ENCODE assay signal across 16 cellular contexts in the genomic region with DNA sequence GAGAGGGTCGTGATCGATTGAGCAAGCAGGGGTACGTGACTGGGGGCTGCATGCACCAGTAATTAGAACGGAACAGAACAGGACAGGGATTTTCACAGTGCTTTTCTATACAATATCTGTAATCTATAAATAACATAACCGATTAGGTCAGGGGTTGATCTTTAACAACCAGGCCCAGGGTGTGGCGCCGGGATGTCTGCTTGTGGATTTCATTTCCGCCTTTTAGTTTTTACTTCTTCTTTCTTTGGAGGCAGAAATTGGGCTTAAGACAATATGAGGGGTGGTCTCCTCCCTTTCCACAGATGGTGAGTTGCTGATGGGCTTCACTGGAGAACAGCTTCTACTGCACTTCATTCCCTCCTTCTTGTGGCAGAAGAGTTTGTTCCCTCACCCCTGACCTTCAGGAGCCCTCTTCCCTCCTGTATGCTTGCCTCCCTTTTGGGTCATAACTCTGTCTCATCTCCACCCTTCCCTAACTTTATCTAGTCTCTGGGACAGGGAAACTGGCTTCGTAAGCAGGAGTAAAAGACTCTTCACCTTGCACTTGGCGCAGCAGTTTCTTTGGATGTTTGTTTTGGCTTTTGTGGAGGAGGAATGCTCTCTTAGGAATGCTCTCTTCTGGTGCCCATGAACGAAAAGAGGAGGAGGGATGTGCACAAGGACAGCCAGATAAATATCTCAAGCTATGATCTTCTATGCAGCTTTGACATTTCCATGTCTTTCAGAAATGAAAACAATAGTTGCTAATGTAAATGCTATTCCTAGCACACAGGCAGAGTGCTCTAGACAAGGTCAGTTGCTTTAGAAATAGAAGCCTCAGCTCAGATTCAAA.
DNase-seq lines count a peak whose midpoint lies in the region; ATAC-seq, FAIRE-seq and TF ChIP-seq lines count a peak whose summit lies in the region.
"Had no signal": no experiment of that assay in that cellular context is flagged by ENCODE, and none has a peak within 500 bp of the region (broad histone marks: within the 10 kb centered on the region; RNA-seq: fewer than 3 reads in every experiment).

No MANE protein-coding gene starts in this region.

- ATAC-seq in HG03457 (IDR thresholded peaks at IDR 0.05; ENCODE audit: unreplicated experiment) (no peak), HG03025 (IDR thresholded peaks at IDR 0.05; ENCODE audit: low FRiP score, unreplicated experiment) (no peak)
- ATAC-seq: activated CD8-positive, alpha-beta T cell treated with anti-CD3 and anti-CD28 coated beads, Interleukin-2, amount 10 ng/mL, durations not matched to agents 7 days and 5 days; activated T-helper 17 cell treated with anti-CD3 and anti-CD28 coated beads, Interleukin-2, amount 50 U/mL, for 72 hours had no signal

- H3K36me3 ChIP-seq in astrocyte (ENCODE audit: insufficient read depth, low read length) = no peaks in the 10 kb centered on the region
- H3K36me3 ChIP-seq: SJSA1, stomach had no signal

- H3K36me3 Mint-ChIP-seq in astrocyte (ENCODE audit: low read depth, unreplicated experiment) (peaks cover 2% of the 10 kb centered on the region), mesothelial cell of epicardium (no peaks in the 10 kb centered on the region)

- peaks cover 42% of the 10 kb centered on the region for H3K4me1 ChIP-seq in astrocyte (ENCODE audit: insufficient read depth, low read length)

- peak overlapping the region; percentile 4 for H3K9ac ChIP-seq in astrocyte (ENCODE audit: low read length)

- no peak overlapping the region for H3K4me3 Mint-ChIP-seq in astrocyte (ENCODE audit: unreplicated experiment)
- no peak overlapping the region for H3K4me3 Mint-ChIP-seq in mesothelial cell of epicardium
- H3K4me3 Mint-ChIP-seq: activated CD8-positive, alpha-beta T cell treated with anti-CD3 and anti-CD28 coated beads, Interleukin-2, amount 10 ng/mL, durations not matched to agents 7 days and 5 days; activated T-helper 17 cell treated with anti-CD3 and anti-CD28 coated beads, Interleukin-2, amount 50 U/mL, for 72 hours had no signal

- no peaks in the 10 kb centered on the region for H3K79me2 ChIP-seq in astrocyte (ENCODE audit: insufficient read depth, low read length)

- DNase-seq in Caki2 (ENCODE audit: low read depth) (peak; percentile 37), MV-4-11 (lab: John Stamatoyannopoulos, UW) (peak; percentile 83), astrocyte (ENCODE audit: low read depth) (peak; percentile 52), mesothelial cell of epicardium (ENCODE audit: low spot score in 2 of 2, unreplicated experiment in 2 of 2) (no peak), DMS153 (lab: John Stamatoyannopoulos, UW) (no peak), NCI-H510A (lab: John Stamatoyannopoulos, UW) (no peak)
- DNase-seq: activated CD8-positive, alpha-beta T cell treated with anti-CD3 and anti-CD28 coated beads, Interleukin-2, amount 10 ng/mL, durations not matched to agents 7 days and 5 days; HCEC 1CT; NCI-H2107; NCI-H82; stomach had no signal

- H4K20me1 ChIP-seq in astrocyte (ENCODE audit: insufficient read depth, low read length) = no peaks in the 10 kb centered on the region

- H3K9me3 Mint-ChIP-seq in astrocyte (ENCODE audit: unreplicated experiment) = peaks cover 5% of the 10 kb centered on the region
- H3K9me3 Mint-ChIP-seq in mesothelial cell of epicardium = peaks cover 4% of the 10 kb centered on the region

- no peak overlapping the region for H3K4me3 ChIP-seq in astrocyte (ENCODE audit: insufficient read depth, low read depth, low read length)
- H3K4me3 ChIP-seq: SJSA1, stomach had no signal

- in situ Hi-C loops in Caki2 (cut with HindIII; ENCODE audit: low pct_unique_long_range_greater_than_20kb, low sequenced_read_pairs) = no loop called here

- no peaks in the 10 kb centered on the region for H3K27me3 ChIP-seq in astrocyte (ENCODE audit: insufficient read depth, low read length)
- H3K27me3 ChIP-seq: SJSA1, stomach had no signal

- H3K27ac ChIP-seq in astrocyte (ENCODE audit: low read depth, low read length) = peak overlapping the region; percentile 26
- H3K27ac ChIP-seq: SJSA1, stomach had no signal

- H3K4me2 ChIP-seq in astrocyte (ENCODE audit: low read length) = peak overlapping the region; percentile 10

- no peaks in the 10 kb centered on the region for H3K27me3 Mint-ChIP-seq in astrocyte (ENCODE audit: low read depth, unreplicated experiment)
- H3K27me3 Mint-ChIP-seq in mesothelial cell of epicardium (ENCODE audit: low read depth) = no peaks in the 10 kb centered on the region
- H3K27me3 Mint-ChIP-seq: activated T-helper 17 cell treated with anti-CD3 and anti-CD28 coated beads, Interleukin-2, amount 50 U/mL, for 72 hours had no signal

- TF ChIP-seq CTCF in astrocyte (IDR thresholded peaks at IDR 0.05; ENCODE audit: insufficient read depth, low read depth, low read length) = no peak
- no peak for TF ChIP-seq CTCF in mesothelial cell of epicardium (IDR thresholded peaks at IDR 0.05; ENCODE audit: unreplicated experiment)

- no peaks in the 10 kb centered on the region for H3K9me3 ChIP-seq in astrocyte (ENCODE audit: insufficient read depth, low read depth, low read length)
- H3K9me3 ChIP-seq: SJSA1, stomach had no signal

- H2AFZ ChIP-seq in astrocyte (ENCODE audit: low read depth, low read length) = no peak overlapping the region

- FAIRE-seq in astrocyte (lab: Jason Lieb, UNC) = no peak
- FAIRE-seq: TTC549 had no signal

- H3K4me1 Mint-ChIP-seq in astrocyte (ENCODE audit: low read depth, unreplicated experiment) = peaks cover 32% of the 10 kb centered on the region
- H3K4me1 Mint-ChIP-seq in mesothelial cell of epicardium = peaks cover 56% of the 10 kb centered on the region
- H3K4me1 Mint-ChIP-seq: activated T-helper 17 cell treated with anti-CD3 and anti-CD28 coated beads, Interleukin-2, amount 50 U/mL, for 72 hours had no signal

- peak overlapping the region; percentile 55 for H3K27ac Mint-ChIP-seq in astrocyte (ENCODE audit: unreplicated experiment)
- H3K27ac Mint-ChIP-seq in mesothelial cell of epicardium = peak overlapping the region; percentile 21
- H3K27ac Mint-ChIP-seq: activated CD8-positive, alpha-beta T cell treated with anti-CD3 and anti-CD28 coated beads, Interleukin-2, amount 10 ng/mL, durations not matched to agents 7 days and 5 days; activated T-helper 17 cell treated with anti-CD3 and anti-CD28 coated beads, Interleukin-2, amount 50 U/mL, for 72 hours had no signal

Comparison
In these comparisons a context has a peak if more than half of its experiments do, and no peak if none do; other contexts are left out.
1. DNase-seq: peak in Caki2 (single experiment), MV-4-11 (single experiment) and astrocyte (single experiment); none in mesothelial cell of epicardium (0 of 2), DMS153 (single experiment) and NCI-H510A (single experiment).